17 cellular contexts compared by ENCODE assay signal in genomic region chr21:14699433-14700410, GRCh38.
DNase-seq lines count a peak whose midpoint lies in the region; ATAC-seq and TF ChIP-seq lines count a peak whose summit lies in the region.
"Had no signal": no experiment of that assay in that cellular context is flagged by ENCODE, and none has a peak within 500 bp of the region (broad histone marks: within the 10 kb centered on the region; RNA-seq: fewer than 3 reads in every experiment).

No MANE protein-coding gene starts in this region.

- H3K4me1 ChIP-seq in DND-41 (ENCODE audit: insufficient read depth, low read length): peaks cover 8% of the 10 kb centered on the region; the same call in 1 of the 2 replicates
- H3K4me1 ChIP-seq in colonic mucosa: no peaks in the 10 kb centered on the region
- no peaks in the 10 kb centered on the region for H3K4me1 ChIP-seq in left ventricle myocardium inferior

- no peaks in the 10 kb centered on the region for H3K9me3 ChIP-seq in DND-41 (ENCODE audit: insufficient read depth, low read length, severe bottlenecking)
- no peaks in the 10 kb centered on the region for H3K9me3 ChIP-seq in colonic mucosa
- H3K9me3 ChIP-seq in left ventricle myocardium inferior (replicated peaks): no peaks in the 10 kb centered on the region

- H3K27me3 ChIP-seq in DND-41 (ENCODE audit: insufficient read depth, low read length, poor library complexity): no peaks in the 10 kb centered on the region
- no peaks in the 10 kb centered on the region for H3K27me3 ChIP-seq in colonic mucosa
- no peaks in the 10 kb centered on the region for H3K27me3 ChIP-seq in left ventricle myocardium inferior (ENCODE audit: low read depth)

- no peaks in the 10 kb centered on the region for H3K79me2 ChIP-seq in DND-41 (ENCODE audit: insufficient read depth, low read length)

- H3K27ac ChIP-seq in DND-41 (ENCODE audit: low read length): no peak overlapping the region; the same call in 1 of the 2 replicates
- H3K27ac ChIP-seq in epithelial cell of prostate: peak overlapping the region; percentile 46
- no peak overlapping the region for H3K27ac ChIP-seq in colonic mucosa
- H3K27ac ChIP-seq in left ventricle myocardium inferior (replicated peaks): no peak overlapping the region

- peak overlapping the region; percentile 16; the same call in 1 of the 2 replicates for H2AFZ ChIP-seq in DND-41 (ENCODE audit: low read depth, low read length)

- no peak overlapping the region for H3K9ac ChIP-seq in DND-41 (ENCODE audit: low read depth, low read length)
- no peak overlapping the region for H3K9ac ChIP-seq in colonic mucosa (ENCODE audit: low read depth in 2 of 2, low read length in 2 of 2)

- intact Hi-C loops in colonic mucosa (cut with DNase I): no loop called here
- intact Hi-C loops in left ventricle myocardium inferior (cut with micrococcal nuclease): no loop called here

- no peaks in the 10 kb centered on the region for H3K36me3 ChIP-seq in DND-41 (ENCODE audit: insufficient read depth, low read length)
- no peaks in the 10 kb centered on the region for H3K36me3 ChIP-seq in colonic mucosa
- H3K36me3 ChIP-seq in left ventricle myocardium inferior: no peaks in the 10 kb centered on the region

- DNase-seq in DND-41 (no peak), OCI-M1 (lab: John Stamatoyannopoulos, UW) (peak; percentile 71), epithelial cell of prostate (ENCODE audit: low read depth, low spot score) (no peak), renal cortical epithelial cell (ENCODE audit: low read depth) (peak; percentile 30), left lobe of liver (ENCODE audit: low spot score) (no peak), colonic mucosa (no peak), left ventricle myocardium inferior (no peak)
- DNase-seq: ACHN; AML-193; COR-L47; DMS79; HFFc6; NCI-H187; NCI-H446; NK-92 treated with Interleukin-12 subunit alpha and Interleukin-12 subunit beta, amount 100 ng/mL, for 24 hours; SW 1271 had no signal

- ATAC-seq in DND-41 (ENCODE audit: insufficient read depth, low read depth) (peak; percentile 55; the same call in 2 of the 3 replicates), left lobe of liver (no peak), GM21737 (IDR thresholded peaks at IDR 0.05; ENCODE audit: unreplicated experiment) (no peak)

- H3K4me2 ChIP-seq in DND-41 (ENCODE audit: insufficient read depth, low read length): no peak overlapping the region

- TF ChIP-seq CTCF in DND-41 (IDR thresholded peaks at IDR 0.05; ENCODE audit: borderline replicate concordance, extremely low read depth, low read length, poor library complexity, severe bottlenecking) (no peak), colonic mucosa (IDR thresholded peaks at IDR 0.05) (no peak), left ventricle myocardium inferior (IDR thresholded peaks at IDR 0.05; ENCODE audit: borderline replicate concordance) (no peak)

- H3K4me3 ChIP-seq in DND-41 (ENCODE audit: low read depth in 1 of 2, low read length in 2 of 2) (no peak overlapping the region), colonic mucosa (no peak overlapping the region), left ventricle myocardium inferior (no peak overlapping the region)

- no peaks in the 10 kb centered on the region for H4K20me1 ChIP-seq in DND-41 (ENCODE audit: insufficient read depth, low read length)

Comparison
In these comparisons a context has a peak if more than half of its experiments do, and no peak if none do; other contexts are left out.
1. DNase-seq: peak in OCI-M1 (single experiment) and renal cortical epithelial cell (single experiment); none in DND-41 (single experiment), epithelial cell of prostate (single experiment), left lobe of liver (single experiment), colonic mucosa (single experiment) and left ventricle myocardium inferior (single experiment).